ENCODE assay signal across 9 cellular contexts in the genomic region with DNA sequence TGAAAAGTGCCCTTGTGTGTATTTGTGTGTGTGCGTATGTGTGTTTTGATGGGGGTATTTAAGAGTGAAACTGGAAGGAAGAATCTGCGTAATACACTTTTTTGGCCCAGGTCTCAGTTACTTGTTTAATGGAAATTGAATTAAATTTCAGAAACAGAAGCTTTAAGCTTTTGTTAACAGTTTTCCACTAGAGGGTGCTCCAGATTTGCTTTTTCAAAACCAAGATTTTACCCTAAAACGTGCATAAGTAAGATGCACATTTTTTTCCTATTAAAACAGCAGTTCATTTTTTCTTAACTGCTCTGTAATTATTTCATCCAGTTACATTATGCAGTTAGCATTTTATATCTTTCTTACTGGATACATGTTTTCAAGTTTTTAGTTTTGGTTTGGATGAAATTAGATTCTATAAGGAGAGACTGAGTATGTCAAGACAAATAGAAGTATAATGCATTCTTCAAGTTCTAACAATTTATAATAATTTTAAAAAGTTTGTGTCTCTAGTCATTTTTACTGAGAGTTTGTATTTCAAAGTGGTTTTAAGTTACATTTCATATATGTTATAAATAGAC.
A peak's percentile ranks its signal among the peaks of the same experiment; 100 is the strongest.
DNase-seq lines count a peak whose midpoint lies in the region; ATAC-seq and TF ChIP-seq lines count a peak whose summit lies in the region.
"Had no signal": no experiment of that assay in that cellular context is flagged by ENCODE, and none has a peak within 500 bp of the region (broad histone marks: within the 10 kb centered on the region; RNA-seq: fewer than 3 reads in every experiment).

No MANE protein-coding gene starts in this region.

- no peak for DNase-seq in GM12864 (ENCODE audit: low read depth)
- peak; percentile 32 for DNase-seq in NCI-H2227 (lab: John Stamatoyannopoulos, UW; ENCODE audit: unreplicated experiment)
- DNase-seq in chondrocyte (ENCODE audit: low spot score), result no peak
- DNase-seq in neural progenitor cell (ENCODE audit: low spot score), result peak; percentile 1
- DNase-seq in MG63, result no peak
- DNase-seq in AG08396 (ENCODE audit: low spot score), result no peak
- DNase-seq in activated T-cell treated with anti-CD3 and anti-CD28 coated beads for 4 hours, result no peak
- DNase-seq: NCI-H2107 had no signal

- no peaks in the 10 kb centered on the region for H4K20me1 ChIP-seq in neural progenitor cell (ENCODE audit: low read depth)

- H3K79me2 ChIP-seq in neural progenitor cell (ENCODE audit: low read depth), result no peaks in the 10 kb centered on the region

- H3K27ac ChIP-seq in neural progenitor cell, result no peak overlapping the region

- H3K4me1 ChIP-seq in neural progenitor cell, result no peaks in the 10 kb centered on the region

- H3F3A ChIP-seq in neural progenitor cell (ENCODE audit: low read depth), result peaks cover 8% of the 10 kb centered on the region

- H3K9me3 Mint-ChIP-seq in chondrocyte (ENCODE audit: low read depth) (no peaks in the 10 kb centered on the region), neural progenitor cell (no peaks in the 10 kb centered on the region)

- peak; percentile 21 for TF ChIP-seq CTCF in GM12864 (IDR thresholded peaks at IDR 0.05; ENCODE audit: low read depth, low read length, missing control alignments)
- TF ChIP-seq CTCF in chondrocyte (IDR thresholded peaks at IDR 0.05), result peak; percentile 82
- TF ChIP-seq CTCF in neural progenitor cell (IDR thresholded peaks at IDR 0.05), result peak; percentile 56

- H3K4me3 Mint-ChIP-seq in chondrocyte (ENCODE audit: unreplicated experiment), result no peak overlapping the region
- no peak overlapping the region for H3K4me3 Mint-ChIP-seq in neural progenitor cell

- H3K9ac ChIP-seq in neural progenitor cell, result no peak overlapping the region

- no peak overlapping the region for H3K4me2 ChIP-seq in neural progenitor cell

- H3K27ac Mint-ChIP-seq in chondrocyte (ENCODE audit: unreplicated experiment) (no peak overlapping the region), neural progenitor cell (no peak overlapping the region)

- H3K4me1 Mint-ChIP-seq in chondrocyte (ENCODE audit: low read depth), result peaks cover 24% of the 10 kb centered on the region
- H3K4me1 Mint-ChIP-seq in neural progenitor cell, result peaks cover 10% of the 10 kb centered on the region

- H3K9me3 ChIP-seq in neural progenitor cell (ENCODE audit: low read depth), result no peaks in the 10 kb centered on the region
- no peaks in the 10 kb centered on the region for H3K9me3 ChIP-seq in MG63

- no peaks in the 10 kb centered on the region for H3K27me3 ChIP-seq in neural progenitor cell
- no peaks in the 10 kb centered on the region for H3K27me3 ChIP-seq in MG63

- ATAC-seq in GM18867 (IDR thresholded peaks at IDR 0.05; ENCODE audit: unreplicated experiment), result no peak

- H3K27me3 Mint-ChIP-seq in chondrocyte (ENCODE audit: low read depth), result no peaks in the 10 kb centered on the region
- H3K27me3 Mint-ChIP-seq in neural progenitor cell (ENCODE audit: insufficient read depth, low read depth), result no peaks in the 10 kb centered on the region

- no peak overlapping the region for H2AFZ ChIP-seq in neural progenitor cell (replicated peaks)

- H3K4me3 ChIP-seq in GM12864 (ENCODE audit: low read depth, low read length), result no peak overlapping the region
- no peak overlapping the region for H3K4me3 ChIP-seq in neural progenitor cell
- no peak overlapping the region for H3K4me3 ChIP-seq in MG63

- H3K36me3 Mint-ChIP-seq in chondrocyte (ENCODE audit: low read depth) (peaks cover 13% of the 10 kb centered on the region), neural progenitor cell (peaks cover 6% of the 10 kb centered on the region)

- H3K36me3 ChIP-seq in neural progenitor cell (peaks cover 6% of the 10 kb centered on the region), MG63 (peaks cover 2% of the 10 kb centered on the region; the same call in 1 of the 2 replicates)

Comparison
In these comparisons a context has a peak if more than half of its experiments do, and no peak if none do; other contexts are left out.
1. DNase-seq: peak in NCI-H2227 (single experiment) and neural progenitor cell (single experiment); none in GM12864 (single experiment), chondrocyte (single experiment), MG63 (single experiment), AG08396 (single experiment) and activated T-cell treated with anti-CD3 and anti-CD28 coated beads for 4 hours (single experiment).
2. CTCF ChIP-seq: peak in every context shown above with its lines; median percentile 82 in chondrocyte; 56 in neural progenitor cell; 21 in GM12864.